In genomic region chr18:3245853-3246635, GRCh38 we compare ENCODE assay signal across 1 cellular context.
A peak's percentile ranks its signal among the peaks of the same experiment; 100 is the strongest.
TF ChIP-seq lines count a peak whose summit lies in the region.

No MANE protein-coding gene starts in this region.

TF ChIP-seq in HepG2, 621 proteins besides CTCF, POLR2A, EP300 and RAD21 (continued from another document and continues in another):
- TF ChIP-seq FUBP1 (CRISPR knock-in tag; IDR thresholded peaks at IDR 0.05; ENCODE audit: borderline replicate concordance): no peak
- TF ChIP-seq ZNF572 (CRISPR knock-in tag; IDR thresholded peaks at IDR 0.05): no peak
- no peak for TF ChIP-seq MED8 (CRISPR knock-in tag; IDR thresholded peaks at IDR 0.05; ENCODE audit: insufficient replicate concordance)
- TF ChIP-seq SIX1 (CRISPR knock-in tag; IDR thresholded peaks at IDR 0.05; ENCODE audit: borderline replicate concordance): 0 out of 2 replicates have a peak, but pooled peaks have one; percentile 12
- TF ChIP-seq TEF (CRISPR knock-in tag; IDR thresholded peaks at IDR 0.05): no peak
- 0 out of 2 replicates have a peak, but pooled peaks have one; percentile 21 for TF ChIP-seq NCOA2 (CRISPR knock-in tag; IDR thresholded peaks at IDR 0.05)
- TF ChIP-seq MIER3 (CRISPR knock-in tag; IDR thresholded peaks at IDR 0.05; ENCODE audit: borderline replicate concordance): peak; percentile 66; the same call in 1 of the 2 replicates
- TF ChIP-seq NFYB (CRISPR knock-in tag; IDR thresholded peaks at IDR 0.05): no peak
- peak; percentile 58; the same call in 1 of the 2 replicates for TF ChIP-seq ZNF362 (CRISPR knock-in tag; IDR thresholded peaks at IDR 0.05; ENCODE audit: borderline replicate concordance)
- TF ChIP-seq ZBTB7A (CRISPR knock-in tag; IDR thresholded peaks at IDR 0.05): 0 out of 2 replicates have a peak, but pooled peaks have one; percentile 35
- TF ChIP-seq STAG1 (CRISPR knock-in tag; IDR thresholded peaks at IDR 0.05): peak; percentile 99
- TF ChIP-seq MAZ (IDR thresholded peaks at IDR 0.05; ENCODE audit: borderline replicate concordance, low read depth, low read length): no peak
- peak; percentile 66; the same call in 1 of the 2 replicates for TF ChIP-seq MAZ (CRISPR knock-in tag; IDR thresholded peaks at IDR 0.05; ENCODE audit: low read depth)
- TF ChIP-seq ZFX (CRISPR knock-in tag; IDR thresholded peaks at IDR 0.05; ENCODE audit: low read depth): peak; percentile 46; the same call in 1 of the 2 replicates
- TF ChIP-seq REST (IDR thresholded peaks at IDR 0.05; ENCODE audit: borderline replicate concordance in 1 of 2, low read depth in 1 of 2, low read length in 2 of 2): 0 out of 4 replicates have a peak, but pooled peaks of 1 of the 2 experiments have one; percentile 4
- peak; percentile 74; the same call in 1 of the 2 replicates for TF ChIP-seq SMAD3 (CRISPR knock-in tag; IDR thresholded peaks at IDR 0.05)
- 0 out of 2 replicates have a peak, but pooled peaks have one; percentile 27 for TF ChIP-seq ZNF446 (CRISPR knock-in tag; IDR thresholded peaks at IDR 0.05)
- no peak for TF ChIP-seq ZNF558 (CRISPR knock-in tag; IDR thresholded peaks at IDR 0.05; ENCODE audit: borderline replicate concordance)
- TF ChIP-seq SSRP1 (CRISPR knock-in tag; IDR thresholded peaks at IDR 0.05): peak; percentile 37; the same call in 1 of the 2 replicates
- peak; percentile 67; the same call in 1 of the 2 replicates for TF ChIP-seq DNMT1 (CRISPR knock-in tag; IDR thresholded peaks at IDR 0.05)
- TF ChIP-seq SIX4 (CRISPR knock-in tag; IDR thresholded peaks at IDR 0.05): no peak
- TF ChIP-seq ZNF205 (CRISPR knock-in tag; IDR thresholded peaks at IDR 0.05): peak; percentile 64; the same call in 1 of the 2 replicates
- TF ChIP-seq ZMYM4 (CRISPR knock-in tag; IDR thresholded peaks at IDR 0.05): peak; percentile 84
- TF ChIP-seq CSRNP2 (CRISPR knock-in tag; conservative IDR thresholded peaks at IDR 0.05; ENCODE audit: low read depth): no peak
- TF ChIP-seq ZNF180 (CRISPR knock-in tag; IDR thresholded peaks at IDR 0.05; ENCODE audit: borderline replicate concordance, low read depth): no peak
- 0 out of 2 replicates have a peak, but pooled peaks have one; percentile 64 for TF ChIP-seq RORA (CRISPR knock-in tag; IDR thresholded peaks at IDR 0.05)
- no peak for TF ChIP-seq ZNF660 (CRISPR knock-in tag; IDR thresholded peaks at IDR 0.05; ENCODE audit: borderline replicate concordance, low read depth)
- TF ChIP-seq ZBTB33 (CRISPR knock-in tag; IDR thresholded peaks at IDR 0.05): 0 out of 2 replicates have a peak, but pooled peaks have one; percentile 46
- no peak for TF ChIP-seq ZNF468 (CRISPR knock-in tag; IDR thresholded peaks at IDR 0.05)
- 0 out of 2 replicates have a peak, but pooled peaks have one; percentile 54 for TF ChIP-seq SIN3B (IDR thresholded peaks at IDR 0.05; ENCODE audit: low read length)
- TF ChIP-seq ZNF17 (CRISPR knock-in tag; IDR thresholded peaks at IDR 0.05): no peak
- peak in 1 of 2 experiments; percentile 31; a peak in 1 of 4 replicates for TF ChIP-seq KLF16 (CRISPR knock-in tag; IDR thresholded peaks at IDR 0.05)
- no peak for TF ChIP-seq TRAFD1 (CRISPR knock-in tag; IDR thresholded peaks at IDR 0.05; ENCODE audit: borderline replicate concordance)
- TF ChIP-seq RFX1 (IDR thresholded peaks at IDR 0.05): no peak
- no peak for TF ChIP-seq ZNF747 (CRISPR knock-in tag; IDR thresholded peaks at IDR 0.05; ENCODE audit: borderline replicate concordance)
- no peak for TF ChIP-seq GABPA (IDR thresholded peaks at IDR 0.05; ENCODE audit: low read depth, low read length)
- no peak; the same call in 1 of the 2 replicates for TF ChIP-seq GABPA (CRISPR knock-in tag; IDR thresholded peaks at IDR 0.05; ENCODE audit: low read depth)
- TF ChIP-seq LCORL (IDR thresholded peaks at IDR 0.05): no peak
- peak; percentile 65; the same call in 1 of the 2 replicates for TF ChIP-seq LCORL (CRISPR knock-in tag; IDR thresholded peaks at IDR 0.05)
- TF ChIP-seq ZNF766 (CRISPR knock-in tag; IDR thresholded peaks at IDR 0.05; ENCODE audit: borderline replicate concordance): 0 out of 2 replicates have a peak, but pooled peaks have one; percentile 63
- peak; percentile 81; the same call in 1 of the 2 replicates for TF ChIP-seq NFKB2 (CRISPR knock-in tag; IDR thresholded peaks at IDR 0.05; ENCODE audit: borderline replicate concordance)
- no peak for TF ChIP-seq ZNF564 (CRISPR knock-in tag; IDR thresholded peaks at IDR 0.05)
- no peak for TF ChIP-seq CERS6 (CRISPR knock-in tag; IDR thresholded peaks at IDR 0.05)
- no peak for TF ChIP-seq ZNF34 (CRISPR knock-in tag; IDR thresholded peaks at IDR 0.05; ENCODE audit: borderline replicate concordance)
- TF ChIP-seq ZNF354B (CRISPR knock-in tag; IDR thresholded peaks at IDR 0.05): peak; percentile 49; the same call in 1 of the 2 replicates
- TF ChIP-seq HNF4A (CRISPR knock-in tag; IDR thresholded peaks at IDR 0.05): 0 out of 2 replicates have a peak, but pooled peaks have one; percentile 16
- 0 out of 2 replicates have a peak, but pooled peaks have one; percentile 71 for TF ChIP-seq KLF9 (CRISPR knock-in tag; IDR thresholded peaks at IDR 0.05; ENCODE audit: low read depth)
- TF ChIP-seq DMTF1 (CRISPR knock-in tag; IDR thresholded peaks at IDR 0.05): no peak
- TF ChIP-seq THAP7 (CRISPR knock-in tag; IDR thresholded peaks at IDR 0.05): no peak
- no peak for TF ChIP-seq ZNF251 (CRISPR knock-in tag; IDR thresholded peaks at IDR 0.05)
